Comparison of ENCODE assay signal across 9 cellular contexts in genomic region chr17:50139950-50140885, GRCh38. TPM values are rescaled to one million over a fixed set of nuclear protein-coding genes. Genes with fewer than 3 reads are reported as not detected.
A peak's percentile ranks its signal among the peaks of the same experiment; 100 is the strongest.
DNase-seq lines count a peak whose midpoint lies in the region; ATAC-seq and TF ChIP-seq lines count a peak whose summit lies in the region.
"Had no signal": no experiment of that assay in that cellular context is flagged by ENCODE, and none has a peak within 500 bp of the region (broad histone marks: within the 10 kb centered on the region; RNA-seq: fewer than 3 reads in every experiment).

No MANE protein-coding gene starts in this region.

- H3K18ac ChIP-seq in H9 (ENCODE audit: insufficient read length, low read depth, low read length), result no peak overlapping the region

- H3K23ac ChIP-seq in H9 (ENCODE audit: insufficient read length, low read depth, low read length), result no peak overlapping the region

- TF ChIP-seq CTCF in Calu3 (IDR thresholded peaks at IDR 0.05; ENCODE audit: unreplicated experiment), result peak; percentile 99
- TF ChIP-seq CTCF in H9 (conservative IDR thresholded peaks at IDR 0.05), result peak; percentile 96

- no peak overlapping the region for H4K5ac ChIP-seq in H9 (ENCODE audit: insufficient read length, low read depth, low read length)

- H3K9me3 Mint-ChIP-seq in Calu3 (ENCODE audit: low read depth, unreplicated experiment) (no peaks in the 10 kb centered on the region), H9 (no peaks in the 10 kb centered on the region)

- no peak for ATAC-seq in GM19328 (IDR thresholded peaks at IDR 0.05; ENCODE audit: unreplicated experiment)

- peak; percentile 89 for DNase-seq in Calu3
- peak; percentile 94 for DNase-seq in H9
- peak; percentile 19 for DNase-seq in NCI-H510A (lab: John Stamatoyannopoulos, UW)
- peak; percentile 85 to 88 for DNase-seq in activated CD4-positive, alpha-beta T cell treated with anti-CD3 and anti-CD28 coated beads, Interleukin-2, amount 50 U/mL, for 48 hours
- peak; percentile 64 to 84 for DNase-seq in dermis microvascular lymphatic vessel endothelial cell (ENCODE audit: low read depth in 2 of 2)
- DNase-seq in medulla oblongata (ENCODE audit: extremely low spot score), result peak; percentile 55
- peak; percentile 64 to 70 for DNase-seq in stimulated activated CD8-positive, alpha-beta memory T cell treated with anti-CD3 and anti-CD28 coated beads, Interleukin-2, amount 100 ng/mL, for 1 hour (ENCODE audit: low read depth in 2 of 2)

- no peak overlapping the region for H3K27ac ChIP-seq in H9 (ENCODE audit: insufficient read length, low read depth, low read length)

- no peaks in the 10 kb centered on the region for H3K4me1 ChIP-seq in H9 (ENCODE audit: insufficient read depth, low read length)

- peak overlapping the region; percentile 17 for H3K4me2 ChIP-seq in H9 (ENCODE audit: insufficient read depth, insufficient read length, low read length)

- no peak overlapping the region for H3K56ac ChIP-seq in H9 (ENCODE audit: insufficient read length, low read depth, low read length)

- H2BK120ac ChIP-seq in H9 (ENCODE audit: low read depth, low read length, poor library complexity, severe bottlenecking), result no peak overlapping the region

- peaks cover 2% of the 10 kb centered on the region for H4K20me1 ChIP-seq in H9 (ENCODE audit: control insufficient read depth, insufficient read depth, insufficient read length)

- H3K27me3 Mint-ChIP-seq in Calu3 (ENCODE audit: unreplicated experiment) (no peaks in the 10 kb centered on the region), H9 (ENCODE audit: low read depth) (no peaks in the 10 kb centered on the region; the same call in 1 of the 2 replicates)

- H3K4me3 Mint-ChIP-seq in Calu3 (ENCODE audit: low read depth, unreplicated experiment) (no peak overlapping the region), H9 (no peak overlapping the region)

- H3K23me2 ChIP-seq in H9 (ENCODE audit: insufficient read length, low read depth, low read length, poor library complexity, severe bottlenecking), result no peaks in the 10 kb centered on the region

- H2BK5ac ChIP-seq in H9 (ENCODE audit: insufficient read length, low read length), result no peak overlapping the region

- H3K9ac ChIP-seq in H9 (ENCODE audit: extremely low read depth, insufficient read length, low read length), result no peak overlapping the region

- H3K14ac ChIP-seq in H9 (ENCODE audit: insufficient read depth, low read length), result no peak overlapping the region

- H3K4ac ChIP-seq in H9 (ENCODE audit: low read depth, low read length), result no peak overlapping the region

- H4K8ac ChIP-seq in H9 (replicated peaks; ENCODE audit: insufficient read length, low read depth, low read length), result no peak overlapping the region

- H2AFZ ChIP-seq in H9 (ENCODE audit: low read length), result no peak overlapping the region

- H2AK5ac ChIP-seq in H9 (ENCODE audit: insufficient read length, low read length), result no peak overlapping the region

- no peaks in the 10 kb centered on the region for H3K79me2 ChIP-seq in H9 (ENCODE audit: insufficient read depth, low read length)

- CTCF ChIA-PET in Calu3 (lab: Charles Lee), result interaction anchor here (1.4 to 2.3 kb wide), 2 partner anchors 21 to 23 kb away, joined by 5 to 10 read pairs; no protein-coding TSS in a partner anchor

- H3K79me1 ChIP-seq in H9 (ENCODE audit: insufficient read depth, low read depth, low read length, poor library complexity, severe bottlenecking), result no peaks in the 10 kb centered on the region

- intact Hi-C loops in Calu3 (cut with micrococcal nuclease; ENCODE audit: unreplicated experiment), result no loop called here

- H3T11ph ChIP-seq in H9 (ENCODE audit: low read length), result no peak overlapping the region

- no peaks in the 10 kb centered on the region for H3K9me3 ChIP-seq in H9 (ENCODE audit: control insufficient read depth, low read depth, low read length)

- H3K36me3 Mint-ChIP-seq in Calu3 (ENCODE audit: insufficient read depth, unreplicated experiment) (peaks cover 83% of the 10 kb centered on the region), H9 (ENCODE audit: insufficient read depth in 1 of 3, low read depth in 3 of 3) (peaks cover 30 to 90% (median 78%) of the 10 kb centered on the region in 3 experiments; a peak in 6 of 7 replicates)

- no CpG with 5 or more reads among the region's 19 CpGs for WGBS in H9 (ENCODE audit: extremely low coverage, insufficient read length, low lambda C conversion rate)

- H2BK15ac ChIP-seq in H9 (ENCODE audit: low read depth, low read length), result no peak overlapping the region

- H2BK12ac ChIP-seq in H9 (ENCODE audit: insufficient read length, low read depth, low read length), result no peak overlapping the region

- H3K27me3 ChIP-seq in H9 (ENCODE audit: insufficient read depth, low read length), result no peaks in the 10 kb centered on the region

- BruUV-seq in Calu3 (replicated peaks; lab: Mats Ljungman, UMichigan), result no TSS peak

- H3K4me1 Mint-ChIP-seq in Calu3 (ENCODE audit: low read depth, unreplicated experiment) (peaks cover 9% of the 10 kb centered on the region), H9 (peaks cover 12 to 19% of the 10 kb centered on the region in 2 experiments)

- no peak overlapping the region for H3K27ac Mint-ChIP-seq in Calu3 (ENCODE audit: unreplicated experiment)
- H3K27ac Mint-ChIP-seq in H9, result peak overlapping the region in 1 of 3 experiments; percentile 82; a peak in 2 of 7 replicates

- H4K91ac ChIP-seq in H9 (ENCODE audit: insufficient read length, low read depth, low read length), result no peak overlapping the region

- H2BK20ac ChIP-seq in H9 (ENCODE audit: low read depth, low read length, poor library complexity, severe bottlenecking), result no peak overlapping the region

RNA-seq across cellular contexts. Expression of gene SAMD14, which starts 10.3 kb away (rescaled TPM):
- total RNA-seq in Calu3 (2022) (not detected in 2 replicates), H9 (2021) (4.8 and 5.9 TPM in 2 replicates), dermis microvascular lymphatic vessel endothelial cell (2.8 and 6.8 TPM in 2 replicates)

RNA-seq across cellular contexts. Expression of gene PPP1R9B, which starts 10.3 kb away (rescaled TPM):
- total RNA-seq in Calu3 (2022) (74.3 and 89.7 TPM in 2 replicates), H9 (2021) (23.0 and 25.8 TPM in 2 replicates), dermis microvascular lymphatic vessel endothelial cell (21.3 and 23.6 TPM in 2 replicates)

RNA-seq across cellular contexts. Expression of gene SGCA, which starts 25.6 kb away (rescaled TPM):
- total RNA-seq in Calu3 (2022), result not detected in 2 replicates
- 0.24 TPM in 1 of 2 replicates, not detected in the other for total RNA-seq in H9 (2021)
- total RNA-seq in dermis microvascular lymphatic vessel endothelial cell, result not detected in 2 replicates
- total RNA-seq: T-helper 2 cell treated with Interferon-gamma antibody and Interleukin-4, amounts not matched to agents 100 ng/mL and 5 ng/mL, for 36 hours had no signal

RNA-seq across cellular contexts. Expression of gene PDK2, which starts 45.1 kb away (rescaled TPM):
- total RNA-seq in Calu3 (2022), result 29.5 and 39.1 TPM in 2 replicates
- total RNA-seq in H9 (2021), result 16.2 and 19.9 TPM in 2 replicates
- 8.0 and 20.5 TPM in 2 replicates for total RNA-seq in dermis microvascular lymphatic vessel endothelial cell

Comparison
In these comparisons a context has a peak if more than half of its experiments do, and no peak if none do; other contexts are left out.
1. DNase-seq: peak in every context shown above with its lines; median percentile 94 in H9; 89 in Calu3; 86 in activated CD4-positive, alpha-beta T cell treated with anti-CD3 and anti-CD28 coated beads, Interleukin-2, amount 50 U/mL, for 48 hours; 74 in dermis microvascular lymphatic vessel endothelial cell; 67 in stimulated activated CD8-positive, alpha-beta memory T cell treated with anti-CD3 and anti-CD28 coated beads, Interleukin-2, amount 100 ng/mL, for 1 hour; 55 in medulla oblongata; 19 in NCI-H510A.